Comparison of ENCODE assay signal across 9 cellular contexts in the genomic region with DNA sequence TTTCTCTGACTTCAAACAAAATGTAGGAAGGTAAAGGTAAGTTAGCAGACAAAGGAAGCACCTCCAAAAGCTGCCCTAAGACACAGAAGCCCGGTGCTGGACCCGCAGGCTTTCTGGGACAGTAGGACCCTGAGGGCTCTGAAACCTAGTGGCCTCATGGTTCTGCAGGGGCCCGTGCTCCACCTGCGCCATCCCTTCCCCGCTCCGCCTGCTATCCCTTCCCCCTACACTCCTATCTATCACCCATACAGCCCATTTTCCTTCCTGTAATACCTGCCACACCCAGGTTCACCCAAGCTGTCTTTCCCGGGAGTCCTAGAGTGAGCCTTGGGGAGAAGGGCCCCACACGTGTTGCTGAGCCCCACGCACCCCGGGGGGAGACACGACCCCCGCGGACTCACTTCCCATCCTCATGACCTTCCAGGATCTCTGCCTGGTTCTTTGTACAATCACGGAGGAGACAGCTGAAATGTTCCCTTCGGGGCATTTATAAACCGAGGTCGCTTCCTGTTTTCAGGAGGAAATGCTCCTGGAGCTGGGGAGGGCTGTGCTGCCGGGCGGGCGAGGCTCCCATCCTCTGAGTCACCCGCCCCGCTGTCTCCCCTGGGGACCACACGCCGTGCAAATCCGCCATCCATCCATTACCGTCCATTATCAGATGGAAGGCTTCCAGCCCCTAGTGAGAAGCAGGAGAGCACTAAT.
DNase-seq lines count a peak whose midpoint lies in the region; FAIRE-seq and TF ChIP-seq lines count a peak whose summit lies in the region.
"Had no signal": no experiment of that assay in that cellular context is flagged by ENCODE, and none has a peak within 500 bp of the region (broad histone marks: within the 10 kb centered on the region; RNA-seq: fewer than 3 reads in every experiment).

No MANE protein-coding gene starts in this region.

- no peaks in the 10 kb centered on the region for H3K27me3 ChIP-seq in left ventricle myocardium inferior (ENCODE audit: low read depth)
- no peaks in the 10 kb centered on the region for H3K27me3 ChIP-seq in skeletal muscle satellite cell (ENCODE audit: control insufficient read depth, insufficient read depth, low read length)
- H3K27me3 ChIP-seq in transverse colon: no peaks in the 10 kb centered on the region

- H3K4me3 ChIP-seq in SK-N-MC: peak overlapping the region; percentile 40; the same call in 1 of the 2 replicates
- peak overlapping the region; percentile 42 for H3K4me3 ChIP-seq in left ventricle myocardium inferior
- H3K4me3 ChIP-seq in skeletal muscle satellite cell (ENCODE audit: low read length): peak overlapping the region; percentile 45
- H3K4me3 ChIP-seq in transverse colon: no peak overlapping the region

- in situ Hi-C loops in transverse colon (cut with MboI; ENCODE audit: low pct_ligation_motif_present in 1 of 4, low pct_unique_long_range_greater_than_20kb in 1 of 4, low sequenced_read_pairs in 3 of 4): no loop called here

- no peak for TF ChIP-seq POLR2A in transverse colon (IDR thresholded peaks at IDR 0.05)

- intact Hi-C loops in left ventricle myocardium inferior (cut with micrococcal nuclease): no loop called here
- intact Hi-C loops in transverse colon (cut with DNase I; ENCODE audit: low total_unique reads): no loop called here

- H3K4me1 ChIP-seq in left ventricle myocardium inferior: peaks cover 37% of the 10 kb centered on the region
- peaks cover 42% of the 10 kb centered on the region for H3K4me1 ChIP-seq in skeletal muscle satellite cell (ENCODE audit: control insufficient read depth, insufficient read depth, low read length)
- peaks cover 11 to 53% (median 32%) of the 10 kb centered on the region in 4 donors for H3K4me1 ChIP-seq in transverse colon

- TF ChIP-seq EP300 in transverse colon (IDR thresholded peaks at IDR 0.05; ENCODE audit: low read depth): no peak

- H3K36me3 ChIP-seq in SK-N-MC (ENCODE audit: insufficient read depth, low read length) (no peaks in the 10 kb centered on the region), left ventricle myocardium inferior (no peaks in the 10 kb centered on the region), skeletal muscle satellite cell (ENCODE audit: insufficient read depth, low read length) (no peaks in the 10 kb centered on the region), transverse colon (no peaks in the 10 kb centered on the region)

- peak overlapping the region; percentile 76 for H3K4me2 ChIP-seq in skeletal muscle satellite cell (ENCODE audit: low read length)

- peak; percentile 77 for FAIRE-seq in HTR-8/SVneo (lab: Jason Lieb, UNC)

- H3K9ac ChIP-seq in SK-N-MC (ENCODE audit: insufficient read length) (no peak overlapping the region), skeletal muscle satellite cell (ENCODE audit: low read depth, low read length) (peak overlapping the region; percentile 53)

- no peak for TF ChIP-seq CTCF in left ventricle myocardium inferior (IDR thresholded peaks at IDR 0.05; ENCODE audit: borderline replicate concordance)
- TF ChIP-seq CTCF in transverse colon (IDR thresholded peaks at IDR 0.05): no peak

- H3K9me3 ChIP-seq in SK-N-MC (ENCODE audit: low read depth, low read length) (no peaks in the 10 kb centered on the region), left ventricle myocardium inferior (replicated peaks) (no peaks in the 10 kb centered on the region), skeletal muscle satellite cell (replicated peaks; ENCODE audit: low read length) (no peaks in the 10 kb centered on the region), transverse colon (no peaks in the 10 kb centered on the region)

- DNase-seq in HTR-8/SVneo (ENCODE audit: insufficient read length, low spot score) (peak; percentile 76), SK-N-MC (ENCODE audit: low read depth, low spot score) (peak; percentile 39), left ventricle myocardium inferior (peak; percentile 75), cerebellar cortex (ENCODE audit: low spot score) (no peak), DMS153 treated with DMSO at 0.1 percent for 48 hours (lab: John Stamatoyannopoulos, UW; ENCODE audit: unreplicated experiment) (no peak), DMS79 (lab: John Stamatoyannopoulos, UW) (no peak), transverse colon (no peak)
- DNase-seq: T-cell had no signal

- WGBS in transverse colon (ENCODE audit: low coverage in 1 of 2), 2 donors: 65% methylated on average over 26 of the region's 26 CpGs; no CpG with 5 or more reads in 1 of the 2 donors

- H3K27ac ChIP-seq in SK-N-MC (no peak overlapping the region), left ventricle myocardium inferior (replicated peaks) (peak overlapping the region; percentile 85), transverse colon (peak overlapping the region in 2 of 4 donors; percentile 7 to 29)

Comparison
In these comparisons a context has a peak if more than half of its experiments do, and no peak if none do; other contexts are left out.
1. DNase-seq: peak in HTR-8/SVneo (single experiment), SK-N-MC (single experiment) and left ventricle myocardium inferior (single experiment); none in cerebellar cortex (single experiment), DMS153 treated with DMSO at 0.1 percent for 48 hours (single experiment), DMS79 (single experiment) and transverse colon (single experiment).
2. H3K4me3 ChIP-seq: peak in SK-N-MC (single experiment), left ventricle myocardium inferior (single experiment) and skeletal muscle satellite cell (single experiment); none in transverse colon (0 of 4).